ENCODE assay signal across 14 cellular contexts in genomic region chr3:119597548-119598288, GRCh38. TPM values are rescaled to one million over a fixed set of nuclear protein-coding genes. Genes with fewer than 3 reads are reported as not detected.
A peak's percentile ranks its signal among the peaks of the same experiment; 100 is the strongest.
DNase-seq lines count a peak whose midpoint lies in the region; ATAC-seq and TF ChIP-seq lines count a peak whose summit lies in the region.
"Had no signal": no experiment of that assay in that cellular context is flagged by ENCODE, and none has a peak within 500 bp of the region (broad histone marks: within the 10 kb centered on the region; RNA-seq: fewer than 3 reads in every experiment).

TSS of gene PLA1A (plus strand) at chr3:119597885. CDS start at chr3:119597914, 29 bp downstream.

- no peak for TF ChIP-seq POLR2A in esophagus muscularis mucosa (IDR thresholded peaks at IDR 0.05; ENCODE audit: low read depth)

- no peak within 1 kb of the TSS for H3K4me3 Mint-ChIP-seq in osteocyte (ENCODE audit: unreplicated experiment)

- H3K27ac ChIP-seq in esophagus muscularis mucosa (replicated peaks in 1 of 4) = peak within 1 kb of the TSS; percentile 25 to 63 (median 54)
- H3K27ac ChIP-seq: cardiac muscle cell, thoracic aorta had no signal

- H3K36me3 ChIP-seq in esophagus muscularis mucosa = no peaks in the 10 kb centered on the region
- H3K36me3 ChIP-seq: cardiac muscle cell, thoracic aorta had no signal

- H3K4me1 Mint-ChIP-seq in osteocyte (ENCODE audit: unreplicated experiment) = peaks cover 30% of the 10 kb centered on the region

- no peaks in the 10 kb centered on the region for H3K36me3 Mint-ChIP-seq in osteocyte (ENCODE audit: unreplicated experiment)
- H3K36me3 Mint-ChIP-seq: CD4-positive, CD25-positive, alpha-beta regulatory T cell had no signal

- TF ChIP-seq CTCF in esophagus muscularis mucosa (IDR thresholded peaks at IDR 0.05) = no peak
- TF ChIP-seq CTCF in osteocyte (IDR thresholded peaks at IDR 0.05) = no peak

- H3K4me3 ChIP-seq in esophagus muscularis mucosa = no peak within 1 kb of the TSS
- H3K4me3 ChIP-seq: cardiac muscle cell, thoracic aorta had no signal

- peak; percentile 62 for DNase-seq in DMS53 (lab: John Stamatoyannopoulos, UW)
- no peak for DNase-seq in esophagus muscularis mucosa (ENCODE audit: extremely low spot score)
- DNase-seq in osteocyte (ENCODE audit: extremely low spot score, unreplicated experiment) = no peak
- DNase-seq in NCI-H226 = no peak
- no peak for DNase-seq in sciatic nerve (ENCODE audit: low spot score)
- DNase-seq: CD4-positive, CD25-positive, alpha-beta regulatory T cell; MM.1S; NCI-H748 treated with DMSO at 0.1 percent for 48 hours; stimulated activated CD4-positive, alpha-beta T cell treated with anti-CD3 and anti-CD28 coated beads, Interleukin-2, amount 100 ng/mL, for 24 hours had no signal

- no peaks in the 10 kb centered on the region for H3K27me3 Mint-ChIP-seq in osteocyte (ENCODE audit: unreplicated experiment)
- H3K27me3 Mint-ChIP-seq: CD4-positive, CD25-positive, alpha-beta regulatory T cell had no signal

- H3K9me3 ChIP-seq in esophagus muscularis mucosa = no peaks in the 10 kb centered on the region
- H3K9me3 ChIP-seq: thoracic aorta had no signal

- H3K27me3 ChIP-seq in esophagus muscularis mucosa = no peaks in the 10 kb centered on the region
- H3K27me3 ChIP-seq: cardiac muscle cell had no signal

- ATAC-seq in HG02610 (IDR thresholded peaks at IDR 0.05; ENCODE audit: unreplicated experiment) = peak; percentile 26
- no peak for ATAC-seq in GM19463 (IDR thresholded peaks at IDR 0.05; ENCODE audit: unreplicated experiment)
- ATAC-seq in HG03159 (IDR thresholded peaks at IDR 0.05; ENCODE audit: unreplicated experiment) = no peak
- no peak for ATAC-seq in sciatic nerve

- intact Hi-C loops in esophagus muscularis mucosa (cut with DNase I) = no loop called here
- intact Hi-C loops in sciatic nerve (cut with DNase I) = no loop called here

- peaks cover 7 to 44% (median 11%) of the 10 kb centered on the region in 4 donors for H3K4me1 ChIP-seq in esophagus muscularis mucosa

- 66% methylated on average over 7 of the region's 7 CpGs for WGBS in esophagus muscularis mucosa

- H3K9me3 Mint-ChIP-seq in osteocyte (ENCODE audit: unreplicated experiment) = no peaks in the 10 kb centered on the region

- no peak for TF ChIP-seq EP300 in esophagus muscularis mucosa (IDR thresholded peaks at IDR 0.05)

- H3K27ac Mint-ChIP-seq in osteocyte (ENCODE audit: unreplicated experiment) = peak within 1 kb of the TSS; percentile 41

RNA-seq across cellular contexts. Expression of gene PLA1A, which starts in this region (rescaled TPM):
- total RNA-seq in esophagus muscularis mucosa (1 to 10 TPM; 1.5 to 2.9 (median 2.0) TPM), osteocyte (0.86 and 1.4 TPM in 2 replicates), sciatic nerve (0.76 TPM)
- total RNA-seq: cardiac muscle cell; CD4-positive, CD25-positive, alpha-beta regulatory T cell had no signal
